Comparison of ENCODE assay signal across 13 cellular contexts in the genomic region with DNA sequence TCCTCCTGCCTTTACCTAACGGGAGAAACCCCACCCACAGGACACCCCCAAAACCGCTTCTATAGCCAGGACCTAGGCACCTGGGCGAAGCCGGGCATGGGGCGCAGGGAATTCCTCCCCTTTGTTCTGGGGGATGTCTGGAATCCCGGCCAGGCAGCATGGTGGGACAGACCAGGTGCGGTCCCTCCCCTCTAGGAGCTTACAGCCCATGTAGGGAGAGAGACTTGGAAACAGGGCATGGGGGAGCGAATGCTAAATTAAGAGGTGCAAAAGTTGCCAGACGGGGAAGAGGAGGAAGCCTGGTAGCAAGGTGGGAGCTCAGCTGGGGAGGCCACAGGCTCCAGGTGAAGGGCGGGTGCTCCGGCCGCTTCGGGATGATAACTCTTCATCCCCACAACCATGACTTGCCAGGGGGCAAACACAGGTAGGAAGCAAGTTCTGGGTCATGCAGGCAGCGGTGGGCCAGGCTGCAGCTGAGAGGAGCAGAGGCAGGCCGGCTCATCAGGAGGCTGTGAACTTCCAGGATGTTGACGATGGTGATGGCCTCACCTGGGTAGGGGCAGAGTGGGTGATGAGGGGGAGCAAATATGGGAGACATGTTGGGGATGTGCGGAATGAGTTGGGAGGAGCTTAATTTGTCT. TPM values are rescaled to one million over a fixed set of nuclear protein-coding genes. Genes with fewer than 3 reads are reported as not detected.
DNase-seq lines count a peak whose midpoint lies in the region; ATAC-seq and TF ChIP-seq lines count a peak whose summit lies in the region.
"Had no signal": no experiment of that assay in that cellular context is flagged by ENCODE, and none has a peak within 500 bp of the region (broad histone marks: within the 10 kb centered on the region; RNA-seq: fewer than 3 reads in every experiment).

No MANE protein-coding gene starts in this region.

- no peaks in the 10 kb centered on the region for H3K36me3 Mint-ChIP-seq in activated naive CD4-positive, alpha-beta T cell treated with anti-CD3 and anti-CD28 coated beads, Interleukin-2, amount 50 U/mL, for 24 hours
- H3K36me3 Mint-ChIP-seq in neural progenitor cell, result no peaks in the 10 kb centered on the region

- H2AFZ ChIP-seq in hepatocyte (no peak overlapping the region), neural progenitor cell (replicated peaks) (no peak overlapping the region)

- peak overlapping the region; percentile 89 for H3K4me2 ChIP-seq in hepatocyte
- H3K4me2 ChIP-seq in neural progenitor cell, result peak overlapping the region; percentile 90

- H3K4me3 Mint-ChIP-seq in activated naive CD4-positive, alpha-beta T cell treated with anti-CD3 and anti-CD28 coated beads, Interleukin-2, amount 50 U/mL, for 24 hours, result no peak overlapping the region
- H3K4me3 Mint-ChIP-seq in neural progenitor cell, result peak overlapping the region; percentile 82

- H3K9me2 ChIP-seq in hepatocyte (replicated peaks; ENCODE audit: insufficient read depth), result no peaks in the 10 kb centered on the region

- H3K9me3 ChIP-seq in hepatocyte (ENCODE audit: low read depth) (no peaks in the 10 kb centered on the region), neural progenitor cell (ENCODE audit: low read depth) (no peaks in the 10 kb centered on the region), BE2C (no peaks in the 10 kb centered on the region)
- H3K9me3 ChIP-seq: ovary had no signal

- H3K4me1 ChIP-seq in hepatocyte (ENCODE audit: insufficient read depth) (peaks cover 67% of the 10 kb centered on the region), neural progenitor cell (peaks cover 23% of the 10 kb centered on the region), urinary bladder (ENCODE audit: insufficient read depth) (peaks cover 2% of the 10 kb centered on the region), BE2C (no peaks in the 10 kb centered on the region)

- no peaks in the 10 kb centered on the region for H3K36me3 ChIP-seq in hepatocyte (replicated peaks; ENCODE audit: insufficient read depth, low read depth)
- H3K36me3 ChIP-seq in neural progenitor cell, result no peaks in the 10 kb centered on the region
- H3K36me3 ChIP-seq in urinary bladder (ENCODE audit: insufficient read depth), result no peaks in the 10 kb centered on the region
- no peaks in the 10 kb centered on the region for H3K36me3 ChIP-seq in BE2C
- H3K36me3 ChIP-seq: ovary had no signal

- peaks cover 52% of the 10 kb centered on the region for H3K79me2 ChIP-seq in hepatocyte
- H3K79me2 ChIP-seq in neural progenitor cell (ENCODE audit: low read depth), result no peaks in the 10 kb centered on the region

- WGBS in hepatocyte (ENCODE audit: low lambda C conversion rate, missing lambda C conversion rate), result 84% methylated on average over 17 of the region's 17 CpGs
- 96% methylated on average over 17 of the region's 17 CpGs for WGBS in urinary bladder

- no peak for DNase-seq in activated naive CD4-positive, alpha-beta T cell treated with Interleukin-2 at 50 U/mL for 16 hours
- DNase-seq in hepatocyte (ENCODE audit: low spot score), result no peak
- DNase-seq in neural progenitor cell (ENCODE audit: low spot score), result no peak
- no peak for DNase-seq in NCI-H1105 (lab: John Stamatoyannopoulos, UW)
- no peak for DNase-seq in BE2C
- DNase-seq: NCI-H1694 treated with DMSO at 0.1 percent for 48 hours; stimulated activated CD4-positive, alpha-beta T cell treated with anti-CD3 and anti-CD28 coated beads, Interleukin-2, amount 100 ng/mL, for 48 hours; stimulated activated naive CD8-positive, alpha-beta T cell treated with anti-CD3 and anti-CD28 coated beads, Interleukin-15, amount 100 ng/mL, for 72 hours had no signal

- H3K27me3 Mint-ChIP-seq in activated naive CD4-positive, alpha-beta T cell treated with anti-CD3 and anti-CD28 coated beads, Interleukin-2, amount 50 U/mL, for 24 hours, result peaks cover 40% of the 10 kb centered on the region
- H3K27me3 Mint-ChIP-seq in neural progenitor cell (ENCODE audit: insufficient read depth, low read depth), result peaks cover 15% of the 10 kb centered on the region

- no peak for ATAC-seq in GM19395 (IDR thresholded peaks at IDR 0.05; ENCODE audit: unreplicated experiment)
- ATAC-seq: activated CD4-positive, CD25-positive, alpha-beta regulatory T cell treated with anti-CD3 and anti-CD28 coated beads, Interleukin-2, amount 50 U/mL, for 24 hours; stimulated activated naive CD8-positive, alpha-beta T cell treated with anti-CD3 and anti-CD28 coated beads, Interleukin-15, amount 100 ng/mL, for 72 hours had no signal

- H3F3A ChIP-seq in neural progenitor cell (ENCODE audit: low read depth), result peaks cover 37% of the 10 kb centered on the region

- peak overlapping the region; percentile 62 for H3K27ac Mint-ChIP-seq in activated naive CD4-positive, alpha-beta T cell treated with anti-CD3 and anti-CD28 coated beads, Interleukin-2, amount 50 U/mL, for 24 hours
- no peak overlapping the region for H3K27ac Mint-ChIP-seq in neural progenitor cell
- H3K27ac Mint-ChIP-seq: stimulated activated naive CD8-positive, alpha-beta T cell treated with anti-CD3 and anti-CD28 coated beads, Interleukin-15, amount 100 ng/mL, for 72 hours had no signal

- H3K27me3 ChIP-seq in hepatocyte (no peaks in the 10 kb centered on the region), neural progenitor cell (peaks cover 31% of the 10 kb centered on the region), BE2C (no peaks in the 10 kb centered on the region)
- H3K27me3 ChIP-seq: ovary had no signal

- H3K27ac ChIP-seq in hepatocyte (peak overlapping the region; percentile 99), neural progenitor cell (no peak overlapping the region), urinary bladder (ENCODE audit: low read depth) (no peak overlapping the region)

- peaks cover 7% of the 10 kb centered on the region for H3K4me1 Mint-ChIP-seq in activated naive CD4-positive, alpha-beta T cell treated with anti-CD3 and anti-CD28 coated beads, Interleukin-2, amount 50 U/mL, for 24 hours
- peaks cover 41% of the 10 kb centered on the region for H3K4me1 Mint-ChIP-seq in neural progenitor cell

- TF ChIP-seq CTCF in hepatocyte (IDR thresholded peaks at IDR 0.05; ENCODE audit: poor library complexity) (no peak), neural progenitor cell (IDR thresholded peaks at IDR 0.05) (no peak), BE2C (IDR thresholded peaks at IDR 0.05; ENCODE audit: low read depth, low read length) (no peak)

- H4K20me1 ChIP-seq in hepatocyte (ENCODE audit: insufficient read depth, poor library complexity, severe bottlenecking), result no peaks in the 10 kb centered on the region
- H4K20me1 ChIP-seq in neural progenitor cell (ENCODE audit: low read depth), result peaks cover 13% of the 10 kb centered on the region

- H3K4me3 ChIP-seq in hepatocyte, result peak overlapping the region; percentile 50
- peak overlapping the region; percentile 64 for H3K4me3 ChIP-seq in neural progenitor cell
- H3K4me3 ChIP-seq in urinary bladder (ENCODE audit: low read depth, low read length), result peak overlapping the region; percentile 64
- no peak overlapping the region for H3K4me3 ChIP-seq in BE2C (ENCODE audit: low read depth, low read length)

- no peaks in the 10 kb centered on the region for H3K9me3 Mint-ChIP-seq in activated naive CD4-positive, alpha-beta T cell treated with anti-CD3 and anti-CD28 coated beads, Interleukin-2, amount 50 U/mL, for 24 hours
- peaks cover 3% of the 10 kb centered on the region for H3K9me3 Mint-ChIP-seq in neural progenitor cell
- H3K9me3 Mint-ChIP-seq: stimulated activated naive CD8-positive, alpha-beta T cell treated with anti-CD3 and anti-CD28 coated beads, Interleukin-15, amount 100 ng/mL, for 72 hours had no signal

- H3K9ac ChIP-seq in neural progenitor cell, result no peak overlapping the region

RNA-seq across cellular contexts. Expression of a gene that starts 1.3 kb away (rescaled TPM):
- total RNA-seq in hepatocyte (52.6 TPM in 2 replicates), neural progenitor cell (ENCODE audit: low replicate concordance) (0.74 and 1.0 TPM in 2 replicates), urinary bladder (1.1 TPM)
- polyA plus RNA-seq in hepatocyte (89.9 and 123 TPM in 2 replicates), urinary bladder (7.8 TPM)
- polyA plus RNA-seq in BE2C (2012; ENCODE audit: insufficient read depth, insufficient read length, low read depth), result not detected

Comparison
In these comparisons a context has a peak if more than half of its experiments do, and no peak if none do; other contexts are left out.
1. RNA of a gene that starts 1.3 kb away (total RNA-seq): 52.6 TPM in hepatocyte; 1.1 TPM in urinary bladder (single experiment) and 0.74 to 1.0 TPM in neural progenitor cell; every median in the first group is over 10 times any median in the second.